ENCODE assay signal across 3 cellular contexts in genomic region chr14:100204835-100205167, GRCh38. TPM values are rescaled to one million over a fixed set of nuclear protein-coding genes. Genes with fewer than 3 reads are reported as not detected.
"Had no signal": no experiment of that assay in that cellular context is flagged by ENCODE, and none has a peak within 500 bp of the region (broad histone marks: within the 10 kb centered on the region; RNA-seq: fewer than 3 reads in every experiment).

No MANE protein-coding gene starts in this region.

RNA-seq across cellular contexts. Expression of gene DEGS2, which starts 45.4 kb away (rescaled TPM):
- total RNA-seq: LHCN-M2, Right ventricle myocardium inferior, SJCRH30 had no signal
